19 cellular contexts compared by ENCODE assay signal in genomic region chr5:1899201-1899600, GRCh38. TPM values are rescaled to one million over a fixed set of nuclear protein-coding genes. Genes with fewer than 3 reads are reported as not detected.
"Had no signal": no experiment of that assay in that cellular context is flagged by ENCODE, and none has a peak within 500 bp of the region (broad histone marks: within the 10 kb centered on the region; RNA-seq: fewer than 3 reads in every experiment).

No MANE protein-coding gene starts in this region.

- ATAC-seq: SK-N-SH treated with all-trans-retinoic acid at 6 μM for 48 hours had no signal

- H3K9me3 ChIP-seq: SJCRH30 had no signal

- H3K27ac ChIP-seq: SJCRH30 had no signal

- DNase-seq: KBM-7, NCI-H1092, NCI-H1105 treated with DMSO at 0.1 percent for 48 hours, NCI-H1417 treated with DMSO at 0.1 percent for 48 hours, NCI-H146, NCI-H1694 treated with DMSO at 0.1 percent for 48 hours, NCI-H1930, NCI-H2081, NCI-H2107, NCI-H2227 treated with DMSO at 0.1 percent for 48 hours, NCI-H524, NCI-H526 treated with DMSO at 0.1 percent for 48 hours, NCI-H748 treated with DMSO at 0.1 percent for 48 hours, RPMI8226, SHP77 treated with DMSO at 0.1 percent for 48 hours, SJCRH30 had no signal

- H3K27me3 ChIP-seq: SJCRH30 had no signal

- H3K36me3 ChIP-seq: SJCRH30 had no signal

- H3K4me1 ChIP-seq: SJCRH30 had no signal

- H3K4me3 ChIP-seq: SJCRH30 had no signal

RNA-seq across cellular contexts. Expression of gene IRX4, which starts 16.5 kb away (rescaled TPM):
- total RNA-seq: HT-29, LHCN-M2, SJCRH30 had no signal
